ENCODE assay signal across 13 cellular contexts in genomic region chr6:1076531-1077453, GRCh38.
"Had no signal": no experiment of that assay in that cellular context is flagged by ENCODE, and none has a peak within 500 bp of the region (broad histone marks: within the 10 kb centered on the region; RNA-seq: fewer than 3 reads in every experiment).

No MANE protein-coding gene starts in this region.

- H3K4me3 ChIP-seq: neural progenitor cell, ovary, SJCRH30, tibial artery had no signal

- DNase-seq: activated CD4-positive, alpha-beta T cell treated with anti-CD3 and anti-CD28 coated beads for 4 hours; activated CD8-positive, alpha-beta memory T cell treated with anti-CD3 and anti-CD28 coated beads, Interleukin-2, amount 50 U/mL, for 4 hours; activated CD8-positive, alpha-beta T cell treated with anti-CD3 and anti-CD28 coated beads, Interleukin-2, amount 10 ng/mL, durations not matched to agents 7 days and 5 days; activated naive CD8-positive, alpha-beta T cell treated with anti-CD3 and anti-CD28 coated beads, Interleukin-2, amount 50 U/mL, for 24 hours; activated T-cell treated with anti-CD3 and anti-CD28 coated beads, Interleukin-2, amount 50 U/mL, for 72 hours; left ventricle myocardium superior; ovary; SJCRH30; stimulated activated CD4-positive, alpha-beta T cell treated with anti-CD3 and anti-CD28 coated beads, Interleukin-2, amount 100 ng/mL, for 48 hours; T-helper 2 cell; tibial artery had no signal

- H3K27me3 ChIP-seq: neural progenitor cell, ovary, SJCRH30 had no signal

- H3K27ac Mint-ChIP-seq: activated CD8-positive, alpha-beta T cell treated with anti-CD3 and anti-CD28 coated beads, Interleukin-2, amount 10 ng/mL, durations not matched to agents 7 days and 5 days; activated naive CD8-positive, alpha-beta T cell treated with anti-CD3 and anti-CD28 coated beads, Interleukin-2, amount 50 U/mL, for 24 hours; activated T-cell treated with anti-CD3 and anti-CD28 coated beads, Interleukin-2, amount 50 U/mL, for 72 hours; stimulated activated memory B cell treated with anti-CD40 and anti-IgM and Interleukin-4, amounts not matched to agents 10 μg/mL and 1 μg/mL and 100 μg/mL, for 72 hours had no signal

- H3K9me3 ChIP-seq: ovary, SJCRH30, tibial artery had no signal

- H3K9me3 Mint-ChIP-seq: activated naive CD8-positive, alpha-beta T cell treated with anti-CD3 and anti-CD28 coated beads, Interleukin-2, amount 50 U/mL, for 24 hours; activated T-cell treated with anti-CD3 and anti-CD28 coated beads, Interleukin-2, amount 50 U/mL, for 72 hours; stimulated activated memory B cell treated with anti-CD40 and anti-IgM and Interleukin-4, amounts not matched to agents 10 μg/mL and 1 μg/mL and 100 μg/mL, for 72 hours had no signal

- H3K36me3 Mint-ChIP-seq: neural progenitor cell; stimulated activated memory B cell treated with anti-CD40 and anti-IgM and Interleukin-4, amounts not matched to agents 10 μg/mL and 1 μg/mL and 100 μg/mL, for 72 hours had no signal

- H3K36me3 ChIP-seq: neural progenitor cell, ovary, SJCRH30, tibial artery had no signal

- H3K27ac ChIP-seq: neural progenitor cell, ovary, SJCRH30, tibial artery had no signal

- ATAC-seq: activated CD8-positive, alpha-beta T cell treated with anti-CD3 and anti-CD28 coated beads, Interleukin-2, amount 10 ng/mL, durations not matched to agents 7 days and 5 days; activated naive CD8-positive, alpha-beta T cell treated with anti-CD3 and anti-CD28 coated beads, Interleukin-2, amount 50 U/mL, for 24 hours; activated T-cell treated with anti-CD3 and anti-CD28 coated beads, Interleukin-2, amount 50 U/mL, for 72 hours; left ventricle myocardium superior; stimulated activated memory B cell treated with anti-CD40 and anti-IgM and Interleukin-4, amounts not matched to agents 10 μg/mL and 1 μg/mL and 100 μg/mL, for 72 hours had no signal

- H3K4me1 Mint-ChIP-seq: activated naive CD8-positive, alpha-beta T cell treated with anti-CD3 and anti-CD28 coated beads, Interleukin-2, amount 50 U/mL, for 24 hours; stimulated activated memory B cell treated with anti-CD40 and anti-IgM and Interleukin-4, amounts not matched to agents 10 μg/mL and 1 μg/mL and 100 μg/mL, for 72 hours had no signal

- H3K4me1 ChIP-seq: SJCRH30, tibial artery had no signal

- H3K4me3 Mint-ChIP-seq: activated CD8-positive, alpha-beta T cell treated with anti-CD3 and anti-CD28 coated beads, Interleukin-2, amount 10 ng/mL, durations not matched to agents 7 days and 5 days; activated naive CD8-positive, alpha-beta T cell treated with anti-CD3 and anti-CD28 coated beads, Interleukin-2, amount 50 U/mL, for 24 hours; activated T-cell treated with anti-CD3 and anti-CD28 coated beads, Interleukin-2, amount 50 U/mL, for 72 hours; neural progenitor cell; stimulated activated memory B cell treated with anti-CD40 and anti-IgM and Interleukin-4, amounts not matched to agents 10 μg/mL and 1 μg/mL and 100 μg/mL, for 72 hours had no signal
